Comparison of ENCODE assay signal across 2 cellular contexts in the genomic region with DNA sequence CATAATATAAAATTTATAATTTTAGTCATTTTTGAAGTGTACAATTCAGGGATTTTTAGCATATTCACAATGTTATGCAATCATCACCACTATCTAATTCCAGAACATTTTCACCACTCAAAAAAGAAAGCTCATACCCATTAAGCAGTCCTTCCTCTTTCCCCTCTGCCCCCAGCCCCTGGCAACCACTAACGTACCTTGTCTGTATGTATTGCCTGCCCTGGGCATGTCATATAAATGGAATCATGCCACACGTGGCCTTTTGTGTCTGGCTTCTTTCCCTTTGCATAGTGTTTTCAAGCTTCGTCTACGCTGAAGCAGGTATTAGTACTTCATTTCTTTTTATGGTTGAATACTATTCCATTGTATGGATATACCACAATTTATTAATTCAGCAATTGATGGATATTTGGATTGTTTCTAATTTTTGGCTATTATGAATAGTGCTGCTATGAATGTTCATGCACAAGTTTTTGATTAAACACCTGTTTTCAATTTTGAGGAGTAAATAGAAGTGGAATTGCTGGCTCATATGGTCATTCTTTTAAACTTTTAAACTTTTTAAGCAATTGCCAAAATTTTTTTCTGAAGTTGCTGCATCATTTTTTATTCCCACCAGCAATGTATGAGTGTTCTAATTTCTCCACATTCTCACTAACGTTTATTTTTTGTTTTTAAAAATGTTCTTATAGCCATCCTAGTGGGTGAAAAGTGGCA.
A peak's percentile ranks its signal among the peaks of the same experiment; 100 is the strongest.
TF ChIP-seq lines count a peak whose summit lies in the region.

No MANE protein-coding gene starts in this region.

TF ChIP-seq in GM23338, 12 proteins besides CTCF, POLR2A, EP300 and RAD21 (continues in another document):
- TF ChIP-seq STAT1 (IDR thresholded peaks at IDR 0.05; ENCODE audit: unreplicated experiment) (no peak), NANOG (IDR thresholded peaks at IDR 0.05; ENCODE audit: borderline replicate concordance) (no peak), EZH2 (IDR thresholded peaks at IDR 0.05; ENCODE audit: low read depth, unreplicated experiment) (no peak), POLR2AphosphoS5 (IDR thresholded peaks at IDR 0.05; ENCODE audit: low read depth) (no peak; the same call in none of the 2 replicates), JUNB (IDR thresholded peaks at IDR 0.05; ENCODE audit: unreplicated experiment) (no peak), EZH2phosphoT487 (IDR thresholded peaks at IDR 0.05; ENCODE audit: unreplicated experiment) (no peak), ZNF331 (CRISPR knock-in tag; IDR thresholded peaks at IDR 0.05; ENCODE audit: low read depth) (no peak), CREB1 (CRISPR knock-in tag; IDR thresholded peaks at IDR 0.05; ENCODE audit: low read depth) (no peak)
- TF ChIP-seq, protein P1, sequence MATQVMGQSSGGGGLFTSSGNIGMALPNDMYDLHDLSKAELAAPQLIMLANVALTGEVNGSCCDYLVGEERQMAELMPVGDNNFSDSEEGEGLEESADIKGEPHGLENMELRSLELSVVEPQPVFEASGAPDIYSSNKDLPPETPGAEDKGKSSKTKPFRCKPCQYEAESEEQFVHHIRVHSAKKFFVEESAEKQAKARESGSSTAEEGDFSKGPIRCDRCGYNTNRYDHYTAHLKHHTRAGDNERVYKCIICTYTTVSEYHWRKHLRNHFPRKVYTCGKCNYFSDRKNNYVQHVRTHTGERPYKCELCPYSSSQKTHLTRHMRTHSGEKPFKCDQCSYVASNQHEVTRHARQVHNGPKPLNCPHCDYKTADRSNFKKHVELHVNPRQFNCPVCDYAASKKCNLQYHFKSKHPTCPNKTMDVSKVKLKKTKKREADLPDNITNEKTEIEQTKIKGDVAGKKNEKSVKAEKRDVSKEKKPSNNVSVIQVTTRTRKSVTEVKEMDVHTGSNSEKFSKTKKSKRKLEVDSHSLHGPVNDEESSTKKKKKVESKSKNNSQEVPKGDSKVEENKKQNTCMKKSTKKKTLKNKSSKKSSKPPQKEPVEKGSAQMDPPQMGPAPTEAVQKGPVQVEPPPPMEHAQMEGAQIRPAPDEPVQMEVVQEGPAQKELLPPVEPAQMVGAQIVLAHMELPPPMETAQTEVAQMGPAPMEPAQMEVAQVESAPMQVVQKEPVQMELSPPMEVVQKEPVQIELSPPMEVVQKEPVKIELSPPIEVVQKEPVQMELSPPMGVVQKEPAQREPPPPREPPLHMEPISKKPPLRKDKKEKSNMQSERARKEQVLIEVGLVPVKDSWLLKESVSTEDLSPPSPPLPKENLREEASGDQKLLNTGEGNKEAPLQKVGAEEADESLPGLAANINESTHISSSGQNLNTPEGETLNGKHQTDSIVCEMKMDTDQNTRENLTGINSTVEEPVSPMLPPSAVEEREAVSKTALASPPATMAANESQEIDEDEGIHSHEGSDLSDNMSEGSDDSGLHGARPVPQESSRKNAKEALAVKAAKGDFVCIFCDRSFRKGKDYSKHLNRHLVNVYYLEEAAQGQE (IDR thresholded peaks at IDR 0.05; ENCODE audit: unreplicated experiment) = no peak
- TF ChIP-seq, protein P2, sequence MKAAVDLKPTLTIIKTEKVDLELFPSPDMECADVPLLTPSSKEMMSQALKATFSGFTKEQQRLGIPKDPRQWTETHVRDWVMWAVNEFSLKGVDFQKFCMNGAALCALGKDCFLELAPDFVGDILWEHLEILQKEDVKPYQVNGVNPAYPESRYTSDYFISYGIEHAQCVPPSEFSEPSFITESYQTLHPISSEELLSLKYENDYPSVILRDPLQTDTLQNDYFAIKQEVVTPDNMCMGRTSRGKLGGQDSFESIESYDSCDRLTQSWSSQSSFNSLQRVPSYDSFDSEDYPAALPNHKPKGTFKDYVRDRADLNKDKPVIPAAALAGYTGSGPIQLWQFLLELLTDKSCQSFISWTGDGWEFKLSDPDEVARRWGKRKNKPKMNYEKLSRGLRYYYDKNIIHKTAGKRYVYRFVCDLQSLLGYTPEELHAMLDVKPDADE (IDR thresholded peaks at IDR 0.05) = no peak

TF ChIP-seq in H1, 55 proteins besides CTCF, POLR2A, EP300 and RAD21:
- TF ChIP-seq CHD2 (IDR thresholded peaks at IDR 0.05; ENCODE audit: low read length) (0 out of 2 replicates have a peak, but pooled peaks have one; percentile 16), POLR2AphosphoS5 (IDR thresholded peaks at IDR 0.05; ENCODE audit: low read depth, low read length) (peak; percentile 95), ASH2L (IDR thresholded peaks at IDR 0.05; ENCODE audit: low read length) (no peak), KDM1A (IDR thresholded peaks at IDR 0.05; ENCODE audit: borderline replicate concordance, low read length) (0 out of 2 replicates have a peak, but pooled peaks have one; percentile 23)
- TF ChIP-seq, protein P3, sequence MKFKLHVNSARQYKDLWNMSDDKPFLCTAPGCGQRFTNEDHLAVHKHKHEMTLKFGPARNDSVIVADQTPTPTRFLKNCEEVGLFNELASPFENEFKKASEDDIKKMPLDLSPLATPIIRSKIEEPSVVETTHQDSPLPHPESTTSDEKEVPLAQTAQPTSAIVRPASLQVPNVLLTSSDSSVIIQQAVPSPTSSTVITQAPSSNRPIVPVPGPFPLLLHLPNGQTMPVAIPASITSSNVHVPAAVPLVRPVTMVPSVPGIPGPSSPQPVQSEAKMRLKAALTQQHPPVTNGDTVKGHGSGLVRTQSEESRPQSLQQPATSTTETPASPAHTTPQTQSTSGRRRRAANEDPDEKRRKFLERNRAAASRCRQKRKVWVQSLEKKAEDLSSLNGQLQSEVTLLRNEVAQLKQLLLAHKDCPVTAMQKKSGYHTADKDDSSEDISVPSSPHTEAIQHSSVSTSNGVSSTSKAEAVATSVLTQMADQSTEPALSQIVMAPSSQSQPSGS (IDR thresholded peaks at IDR 0.05; ENCODE audit: low read length) = peak; percentile 58; the same call in 1 of the 2 replicates
TF ChIP-seq in H1: peak in this region for 4.
